9 cellular contexts compared by ENCODE assay signal in the genomic region with DNA sequence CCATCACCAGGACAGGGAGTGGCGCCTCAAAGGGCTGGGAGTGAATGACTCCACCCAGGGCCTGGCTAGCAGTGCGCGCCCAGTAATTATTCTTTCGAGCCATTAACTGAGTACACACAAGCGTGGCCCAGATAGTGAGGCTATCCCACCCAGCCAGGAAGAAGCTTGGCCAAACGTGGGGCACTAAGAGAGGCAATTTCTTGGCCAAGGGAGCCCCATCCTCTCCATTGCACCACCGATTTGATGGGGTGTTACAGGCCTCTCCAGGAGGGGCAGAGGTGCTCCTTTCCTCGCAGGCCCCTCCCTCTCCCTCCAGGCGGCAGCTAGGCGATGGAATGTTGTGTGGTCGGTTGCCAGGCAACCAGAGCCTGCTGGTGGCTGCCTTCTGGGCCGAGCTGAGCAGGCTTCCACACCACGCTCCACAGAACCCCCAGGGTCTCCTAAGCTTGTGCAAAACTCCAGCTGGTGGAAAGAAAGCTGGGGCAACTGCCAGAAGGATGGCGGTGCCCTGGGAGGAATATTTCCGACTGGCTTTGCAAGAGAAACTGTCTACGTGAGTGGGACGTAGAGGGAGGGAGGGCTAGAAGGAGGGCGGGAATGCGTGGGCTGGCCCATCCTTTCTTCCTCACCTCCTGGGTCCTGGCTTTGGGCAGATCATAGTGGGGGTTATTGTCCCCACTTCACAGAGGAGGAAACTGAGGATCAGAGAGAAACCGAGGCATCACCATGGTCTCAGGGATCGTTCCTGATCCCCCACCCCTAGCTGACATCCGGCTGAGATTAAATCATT. TPM values are rescaled to one million over a fixed set of nuclear protein-coding genes. Genes with fewer than 3 reads are reported as not detected.
A peak's percentile ranks its signal among the peaks of the same experiment; 100 is the strongest.
DNase-seq lines count a peak whose midpoint lies in the region; FAIRE-seq and TF ChIP-seq lines count a peak whose summit lies in the region.
"Had no signal": no experiment of that assay in that cellular context is flagged by ENCODE, and none has a peak within 500 bp of the region (broad histone marks: within the 10 kb centered on the region; RNA-seq: fewer than 3 reads in every experiment).

TSS of gene CFAP73 (plus strand) at position 364 of the 790 bp plus-strand sequence. CDS start at position 498, 134 bp downstream.

- TF ChIP-seq CTCF in AG09309 (IDR thresholded peaks at IDR 0.05; ENCODE audit: control insufficient read depth, insufficient read depth, low read depth, low read length, missing control alignments) (no peak), endothelial cell (IDR thresholded peaks at IDR 0.05; ENCODE audit: unreplicated experiment) (no peak)

- no peak for FAIRE-seq in RCC 7860 (lab: Jason Lieb, UNC)

- no peaks in the 10 kb centered on the region for H3K9me3 Mint-ChIP-seq in endothelial cell (ENCODE audit: unreplicated experiment)
- H3K9me3 Mint-ChIP-seq: stimulated activated naive CD8-positive, alpha-beta T cell treated with anti-CD3 and anti-CD28 coated beads, Interleukin-15, Interleukin-2, amounts not matched to agents 100 ng/mL and 50 ng/mL, for 24 hours had no signal

- H3K9me3 ChIP-seq in mesodermal cell (ENCODE audit: control insufficient read depth, low read length) = no peaks in the 10 kb centered on the region

- peaks cover 16% of the 10 kb centered on the region for H3K27me3 Mint-ChIP-seq in endothelial cell (ENCODE audit: unreplicated experiment)

- peaks cover 5% of the 10 kb centered on the region for H3K36me3 Mint-ChIP-seq in endothelial cell (ENCODE audit: low read depth, unreplicated experiment)

- H3K27ac Mint-ChIP-seq in endothelial cell (ENCODE audit: unreplicated experiment) = peak within 1 kb of the TSS; percentile 70
- H3K27ac Mint-ChIP-seq: stimulated activated naive CD8-positive, alpha-beta T cell treated with anti-CD3 and anti-CD28 coated beads, Interleukin-15, Interleukin-2, amounts not matched to agents 100 ng/mL and 50 ng/mL, for 24 hours had no signal

- H3K27ac ChIP-seq in mesodermal cell (ENCODE audit: low read depth, low read length, severe bottlenecking) = peak within 1 kb of the TSS; percentile 32

- H3K4me1 ChIP-seq in mesodermal cell (ENCODE audit: control insufficient read depth, insufficient read depth, low read length, poor library complexity, severe bottlenecking) = peaks cover 8% of the 10 kb centered on the region

- H3K36me3 ChIP-seq in mesodermal cell (ENCODE audit: control insufficient read depth, insufficient read depth, low read length) = no peaks in the 10 kb centered on the region

- WGBS in mesodermal cell (ENCODE audit: insufficient coverage in 2 of 2), 2 experiments = 49 to 58% methylated on average over 9 to 11 of the region's 22 CpGs

- H3K4me3 Mint-ChIP-seq in endothelial cell (ENCODE audit: unreplicated experiment) = no peak within 1 kb of the TSS
- H3K4me3 Mint-ChIP-seq: stimulated activated naive CD8-positive, alpha-beta T cell treated with anti-CD3 and anti-CD28 coated beads, Interleukin-15, Interleukin-2, amounts not matched to agents 100 ng/mL and 50 ng/mL, for 24 hours had no signal

- peak; percentile 49 for DNase-seq in AG09309 (ENCODE audit: low read depth)
- DNase-seq in HT-29 (ENCODE audit: low spot score) = peak; percentile 96
- peak; percentile 79 for DNase-seq in RCC 7860 (ENCODE audit: low spot score)
- peak; percentile 79 for DNase-seq in endothelial cell (ENCODE audit: low spot score)
- no peak for DNase-seq in effector CD8-positive, alpha-beta T cell (lab: John Stamatoyannopoulos, UW)
- no peak for DNase-seq in T-helper 9 cell
- DNase-seq in T-helper 1 cell = no peak

- H3K4me3 ChIP-seq in AG09309 (ENCODE audit: control insufficient read depth, low read depth, low read length) (no peak within 1 kb of the TSS), mesodermal cell (ENCODE audit: extremely low read depth, insufficient read depth, low read length, poor library complexity, severe bottlenecking) (no peak within 1 kb of the TSS)

- peaks cover 6% of the 10 kb centered on the region for H3K4me1 Mint-ChIP-seq in endothelial cell (ENCODE audit: unreplicated experiment)

RNA-seq across cellular contexts. Expression of gene CFAP73, which starts in this region (rescaled TPM):
- total RNA-seq in HT-29 (2014; rRNA removed; shearing (Covaris generic)) = 0.61 and 0.78 TPM in 2 replicates
- not detected for total RNA-seq in endothelial cell (ENCODE audit: unreplicated experiment)
- polyA plus RNA-seq in mesodermal cell (2013, experiment 1 of 2) = not detected
- polyA plus RNA-seq in mesodermal cell (2013, experiment 2 of 2) = not detected

Comparison
In these comparisons a context has a peak if more than half of its experiments do, and no peak if none do; other contexts are left out.
1. Peak in DNase-seq in HT-29; RNA of the gene not detected or under 1 TPM.
2. Peak in DNase-seq in endothelial cell; RNA of the gene not detected or under 1 TPM.
3. DNase-seq: peak in AG09309 (single experiment) and RCC 7860 (single experiment); none in effector CD8-positive, alpha-beta T cell (single experiment), T-helper 9 cell (single experiment) and T-helper 1 cell (0 of 5).